In genomic region chr5:72007336-72008111, GRCh38 we compare ENCODE assay signal across 21 cellular contexts.
"Had no signal": no experiment of that assay in that cellular context is flagged by ENCODE, and none has a peak within 500 bp of the region (broad histone marks: within the 10 kb centered on the region; RNA-seq: fewer than 3 reads in every experiment).

No MANE protein-coding gene starts in this region.

- H3K4me1 ChIP-seq: heart right ventricle, psoas muscle, right lobe of liver, spleen, testis, tibial nerve had no signal

- H3K27ac Mint-ChIP-seq: naive B cell; nephron; stimulated activated naive B cell treated with anti-CD40 and anti-IgM and Interleukin-4, amounts not matched to agents 10 μg/mL and 1 μg/mL and 100 μg/mL, for 72 hours; stimulated activated naive CD8-positive, alpha-beta T cell treated with anti-CD3 and anti-CD28 coated beads, Interleukin-15, amount 100 ng/mL, for 72 hours had no signal

- H3K36me3 ChIP-seq: heart right ventricle, right lobe of liver, spleen, tibial nerve had no signal

- H3K27ac ChIP-seq: dorsolateral prefrontal cortex, heart right ventricle, psoas muscle, right lobe of liver, spleen, testis, tibial nerve had no signal

- ATAC-seq: heart right ventricle; left ventricle myocardium superior; psoas muscle; right lobe of liver; stimulated activated naive B cell treated with anti-CD40 and anti-IgM and Interleukin-4, amounts not matched to agents 10 μg/mL and 1 μg/mL and 100 μg/mL, for 72 hours; stimulated activated naive CD8-positive, alpha-beta T cell treated with anti-CD3 and anti-CD28 coated beads, Interleukin-15, amount 100 ng/mL, for 72 hours had no signal

- H3K9me3 ChIP-seq: heart right ventricle, psoas muscle, right lobe of liver, spleen, testis, tibial nerve had no signal

- DNase-seq: cortex of kidney; dorsolateral prefrontal cortex; effector CD8-positive, alpha-beta T cell; heart right ventricle; islet precursor cell; left ventricle myocardium superior; mesenchymal stem cell; naive B cell; psoas muscle; retina; right lobe of liver; spleen; stimulated activated CD4-positive, alpha-beta T cell treated with anti-CD3 and anti-CD28 coated beads, Interleukin-15, amount 100 ng/mL, for 24 hours; stimulated activated CD4-positive, alpha-beta T cell treated with anti-CD3 and anti-CD28 coated beads, Interleukin-1b, Interleukin-23, amount 100 ng/mL, for 48 hours; stimulated activated CD4-positive, alpha-beta T cell treated with anti-CD3 and anti-CD28 coated beads, Interleukin-4, amount 100 ng/mL, for 4 hours; stimulated activated naive B cell treated with anti-CD40 and anti-IgM and Interleukin-4, amounts not matched to agents 10 μg/mL and 1 μg/mL and 100 μg/mL, for 72 hours; stimulated activated naive CD8-positive, alpha-beta T cell treated with anti-CD3 and anti-CD28 coated beads, Interleukin-15, amount 100 ng/mL, for 72 hours; testis had no signal

- H3K36me3 Mint-ChIP-seq: naive B cell; stimulated activated naive B cell treated with anti-CD40 and anti-IgM and Interleukin-4, amounts not matched to agents 10 μg/mL and 1 μg/mL and 100 μg/mL, for 72 hours had no signal

- H3K9me3 Mint-ChIP-seq: naive B cell; nephron; stimulated activated naive B cell treated with anti-CD40 and anti-IgM and Interleukin-4, amounts not matched to agents 10 μg/mL and 1 μg/mL and 100 μg/mL, for 72 hours; stimulated activated naive CD8-positive, alpha-beta T cell treated with anti-CD3 and anti-CD28 coated beads, Interleukin-15, amount 100 ng/mL, for 72 hours had no signal

- H3K4me3 ChIP-seq: dorsolateral prefrontal cortex, heart right ventricle, lung, psoas muscle, right lobe of liver, spleen, testis, tibial nerve had no signal

- H3K4me1 Mint-ChIP-seq: naive B cell; nephron; stimulated activated naive B cell treated with anti-CD40 and anti-IgM and Interleukin-4, amounts not matched to agents 10 μg/mL and 1 μg/mL and 100 μg/mL, for 72 hours; stimulated activated naive CD8-positive, alpha-beta T cell treated with anti-CD3 and anti-CD28 coated beads, Interleukin-15, amount 100 ng/mL, for 72 hours had no signal

- H3K27me3 ChIP-seq: dorsolateral prefrontal cortex, heart right ventricle, right lobe of liver, testis, tibial nerve had no signal

- H3K4me3 Mint-ChIP-seq: naive B cell; nephron; stimulated activated naive B cell treated with anti-CD40 and anti-IgM and Interleukin-4, amounts not matched to agents 10 μg/mL and 1 μg/mL and 100 μg/mL, for 72 hours; stimulated activated naive CD8-positive, alpha-beta T cell treated with anti-CD3 and anti-CD28 coated beads, Interleukin-15, amount 100 ng/mL, for 72 hours had no signal
